Comparison of ENCODE assay signal across 8 cellular contexts in the genomic region with DNA sequence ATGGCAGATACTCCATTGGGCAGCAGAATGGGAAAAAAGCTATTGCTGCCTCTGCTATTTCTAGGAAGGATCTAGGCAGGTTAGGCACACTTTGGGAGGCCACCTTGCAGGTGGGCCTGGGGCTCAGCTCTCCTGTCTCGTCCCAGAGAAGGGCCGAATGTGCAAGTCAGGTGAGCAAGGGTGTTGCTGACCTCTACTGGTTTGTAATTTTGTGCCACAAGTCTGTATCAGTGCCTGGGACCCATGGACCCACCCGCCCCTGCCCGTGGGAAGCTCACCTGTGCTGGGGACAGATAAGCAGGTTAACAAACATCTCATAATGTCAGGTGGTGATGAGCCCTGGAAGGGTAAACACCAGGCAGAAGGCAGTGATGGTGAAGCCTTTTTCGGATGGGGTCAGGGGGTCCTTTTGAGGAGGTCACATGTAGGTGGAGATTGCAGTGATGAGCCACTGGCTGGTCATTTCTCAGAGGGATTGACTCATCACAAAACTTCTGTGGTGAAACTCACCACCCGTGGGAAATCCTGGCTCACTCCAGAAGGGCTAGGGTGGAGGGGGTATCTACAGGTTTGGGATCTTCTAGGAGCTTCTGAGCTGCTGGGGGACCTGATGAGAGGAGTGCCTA.
DNase-seq lines count a peak whose midpoint lies in the region; ATAC-seq and TF ChIP-seq lines count a peak whose summit lies in the region.

No MANE protein-coding gene starts in this region.

- H2AK5ac ChIP-seq in trophoblast cell (ENCODE audit: low read length): no peak overlapping the region

- peaks cover 24% of the 10 kb centered on the region for H3K9me3 Mint-ChIP-seq in T-helper 1 cell treated with Interleukin-12 subunit alpha and Interleukin-12 subunit beta and Interleukin-4 antibody, amounts not matched to agents 30 μg/mL and 1 μg/mL, for 36 hours
- H3K9me3 Mint-ChIP-seq in activated naive CD8-positive, alpha-beta T cell treated with anti-CD3 and anti-CD28 coated beads, Interleukin-2, amount 10 ng/mL, durations not matched to agents 7 days and 5 days: peaks cover 13% of the 10 kb centered on the region

- H3K4me3 Mint-ChIP-seq in T-helper 1 cell treated with Interleukin-12 subunit alpha and Interleukin-12 subunit beta and Interleukin-4 antibody, amounts not matched to agents 30 μg/mL and 1 μg/mL, for 36 hours: peak overlapping the region; percentile 51
- H3K4me3 Mint-ChIP-seq in activated naive CD8-positive, alpha-beta T cell treated with anti-CD3 and anti-CD28 coated beads, Interleukin-2, amount 10 ng/mL, durations not matched to agents 7 days and 5 days: no peak overlapping the region

- H4K8ac ChIP-seq in trophoblast cell (ENCODE audit: low read depth, low read length): no peak overlapping the region

- no peak overlapping the region for H3K27ac ChIP-seq in trophoblast cell (ENCODE audit: low read depth, low read length)

- H3K36me3 ChIP-seq in trophoblast cell (ENCODE audit: control insufficient read depth in 1 of 2, insufficient read depth in 2 of 2, low read length in 2 of 2): no peaks in the 10 kb centered on the region

- peaks cover 16% of the 10 kb centered on the region for H3K9me3 ChIP-seq in trophoblast cell (ENCODE audit: insufficient read depth, low read depth, low read length)

- H3K79me2 ChIP-seq in trophoblast cell (ENCODE audit: control insufficient read depth, insufficient read depth, low read length, poor library complexity): no peaks in the 10 kb centered on the region

- TF ChIP-seq POLR2A in GM18505 (IDR thresholded peaks at IDR 0.05; ENCODE audit: borderline replicate concordance, extremely low read depth, insufficient read depth, insufficient read length): no peak

- H3K79me1 ChIP-seq in trophoblast cell (ENCODE audit: low read length): no peaks in the 10 kb centered on the region

- H3K4me3 ChIP-seq in trophoblast cell (ENCODE audit: low read depth, low read length): no peak overlapping the region

- peaks cover 54% of the 10 kb centered on the region for H3K4me1 Mint-ChIP-seq in T-helper 1 cell treated with Interleukin-12 subunit alpha and Interleukin-12 subunit beta and Interleukin-4 antibody, amounts not matched to agents 30 μg/mL and 1 μg/mL, for 36 hours (ENCODE audit: low read depth)
- peaks cover 31% of the 10 kb centered on the region for H3K4me1 Mint-ChIP-seq in activated naive CD8-positive, alpha-beta T cell treated with anti-CD3 and anti-CD28 coated beads, Interleukin-2, amount 10 ng/mL, durations not matched to agents 7 days and 5 days

- no peak overlapping the region for H3K18ac ChIP-seq in trophoblast cell (ENCODE audit: low read length)

- no peak overlapping the region for H4K12ac ChIP-seq in trophoblast cell (ENCODE audit: low read depth, low read length)

- peaks cover 5 to 7% of the 10 kb centered on the region in 2 experiments for H3K4me1 ChIP-seq in trophoblast cell (ENCODE audit: control insufficient read depth in 1 of 2, insufficient read depth in 2 of 2, low read length in 2 of 2)

- no peak overlapping the region for H3K14ac ChIP-seq in trophoblast cell (ENCODE audit: low read length)

- POLR2A ChIA-PET in activated naive CD8-positive, alpha-beta T cell treated with anti-CD3 and anti-CD28 coated beads, Interleukin-2, amount 10 ng/mL, durations not matched to agents 7 days and 5 days (lab: Charles Lee): interaction anchor here (0.8 to 5.1 kb wide), 8 partner anchors 50 to 272 kb away, joined by 3 to 48 read pairs (median 4); no protein-coding TSS in a partner anchor

- H3K27ac Mint-ChIP-seq in T-helper 1 cell treated with Interleukin-12 subunit alpha and Interleukin-12 subunit beta and Interleukin-4 antibody, amounts not matched to agents 30 μg/mL and 1 μg/mL, for 36 hours: peak overlapping the region; percentile 68
- H3K27ac Mint-ChIP-seq in activated naive CD8-positive, alpha-beta T cell treated with anti-CD3 and anti-CD28 coated beads, Interleukin-2, amount 10 ng/mL, durations not matched to agents 7 days and 5 days: peak overlapping the region; percentile 51

- ATAC-seq in HG02884 (IDR thresholded peaks at IDR 0.05; ENCODE audit: unreplicated experiment): peak; percentile 21
- no peak for ATAC-seq in activated naive CD8-positive, alpha-beta T cell treated with anti-CD3 and anti-CD28 coated beads, Interleukin-2, amount 10 ng/mL, durations not matched to agents 7 days and 5 days (ENCODE audit: low read depth)
- no peak for ATAC-seq in GM18505 (IDR thresholded peaks at IDR 0.05; ENCODE audit: unreplicated experiment)
- no peak for ATAC-seq in GM18517 (IDR thresholded peaks at IDR 0.05; ENCODE audit: unreplicated experiment)

- WGBS in trophoblast cell (ENCODE audit: extremely low coverage, insufficient coverage, insufficient read length): no CpG with 5 or more reads among the region's 6 CpGs

- H2BK12ac ChIP-seq in trophoblast cell (ENCODE audit: low read length): no peak overlapping the region

- no peaks in the 10 kb centered on the region for H3K27me3 Mint-ChIP-seq in T-helper 1 cell treated with Interleukin-12 subunit alpha and Interleukin-12 subunit beta and Interleukin-4 antibody, amounts not matched to agents 30 μg/mL and 1 μg/mL, for 36 hours (ENCODE audit: low read depth)
- H3K27me3 Mint-ChIP-seq in activated naive CD8-positive, alpha-beta T cell treated with anti-CD3 and anti-CD28 coated beads, Interleukin-2, amount 10 ng/mL, durations not matched to agents 7 days and 5 days: peaks cover 2% of the 10 kb centered on the region

- no peak overlapping the region for H3K4ac ChIP-seq in trophoblast cell (ENCODE audit: low read depth, low read length)

- no peak overlapping the region for H2AFZ ChIP-seq in trophoblast cell (ENCODE audit: insufficient read depth, low read length, poor library complexity)

- H3K36me3 Mint-ChIP-seq in T-helper 1 cell treated with Interleukin-12 subunit alpha and Interleukin-12 subunit beta and Interleukin-4 antibody, amounts not matched to agents 30 μg/mL and 1 μg/mL, for 36 hours (ENCODE audit: low read depth): peaks cover 24% of the 10 kb centered on the region
- H3K36me3 Mint-ChIP-seq in activated naive CD8-positive, alpha-beta T cell treated with anti-CD3 and anti-CD28 coated beads, Interleukin-2, amount 10 ng/mL, durations not matched to agents 7 days and 5 days: peaks cover 15% of the 10 kb centered on the region

- H2BK120ac ChIP-seq in trophoblast cell (ENCODE audit: insufficient read depth, low read length, poor library complexity): no peak overlapping the region

- H3K4me2 ChIP-seq in trophoblast cell (ENCODE audit: low read length): no peak overlapping the region

- no peak overlapping the region for H2BK5ac ChIP-seq in trophoblast cell (ENCODE audit: low read depth, low read length, poor library complexity)

- peaks cover 19% of the 10 kb centered on the region for H3K27me3 ChIP-seq in trophoblast cell (ENCODE audit: insufficient read depth, low read length)

- peak overlapping the region; percentile 17 for H4K91ac ChIP-seq in trophoblast cell (ENCODE audit: low read depth, low read length)

- no peak for DNase-seq in T-helper 1 cell
- DNase-seq in activated naive CD8-positive, alpha-beta T cell treated with anti-CD3 and anti-CD28 coated beads, Interleukin-2, amount 10 ng/mL, durations not matched to agents 7 days and 5 days: no peak
- no peak for DNase-seq in trophoblast cell
- DNase-seq in mucosa of gallbladder (ENCODE audit: low spot score): no peak

- no peak overlapping the region for H3K23ac ChIP-seq in trophoblast cell (ENCODE audit: low read length)

- no peak overlapping the region for H3K9ac ChIP-seq in trophoblast cell (ENCODE audit: low read length)
